ENCODE assay signal across 21 cellular contexts in genomic region chr11:27847496-27847895, GRCh38.
"Had no signal": no experiment of that assay in that cellular context is flagged by ENCODE, and none has a peak within 500 bp of the region (broad histone marks: within the 10 kb centered on the region; RNA-seq: fewer than 3 reads in every experiment).

No MANE protein-coding gene starts in this region.

- H3K36me3 ChIP-seq: esophagus muscularis mucosa, neural progenitor cell, prostate gland, right atrium auricular region, tibial artery had no signal

- ATAC-seq: activated naive CD4-positive, alpha-beta T cell treated with anti-CD3 and anti-CD28 coated beads, Interleukin-2, amount 50 U/mL, for 72 hours; activated T-helper 17 cell treated with anti-CD3 and anti-CD28 coated beads, Interleukin-2, amount 50 U/mL, for 72 hours; effector memory CD8-positive, alpha-beta T cell; left lobe of liver; naive thymus-derived CD8-positive, alpha-beta T cell; stimulated activated effector memory CD8-positive, alpha-beta T cell treated with anti-CD3 and anti-CD28 coated beads, Interleukin-12 subunit alpha, Interleukin-12 subunit beta, amount 100 ng/mL, for 72 hours; stimulated activated naive CD8-positive, alpha-beta T cell treated with anti-CD3 and anti-CD28 coated beads, Interleukin-15, amount 100 ng/mL, for 72 hours had no signal

- H3K9me3 ChIP-seq: prostate gland, right atrium auricular region, tibial artery had no signal

- H3K4me1 ChIP-seq: esophagus muscularis mucosa, neural progenitor cell, prostate gland, right atrium auricular region, tibial artery had no signal

- H3K4me3 ChIP-seq: dorsolateral prefrontal cortex, esophagus muscularis mucosa, hepatocyte, neural progenitor cell, prostate gland, right atrium auricular region, skin epidermis, tibial artery had no signal

- H3K27me3 ChIP-seq: esophagus muscularis mucosa, hepatocyte, neural progenitor cell, right atrium auricular region, tibial artery had no signal

- DNase-seq: activated CD4-positive, alpha-beta T cell treated with anti-CD3 and anti-CD28 coated beads for 1 hour; activated T-cell treated with anti-CD3 and anti-CD28 coated beads, Interleukin-2, amount 50 U/mL, for 1 hour; aorta; dorsolateral prefrontal cortex; effector memory CD8-positive, alpha-beta T cell; immature natural killer cell; naive thymus-derived CD8-positive, alpha-beta T cell; stimulated activated CD4-positive, alpha-beta T cell treated with anti-CD3 and anti-CD28 coated beads, Interleukin-1b, Interleukin-23, amount 100 ng/mL, for 48 hours; stimulated activated naive CD8-positive, alpha-beta T cell treated with anti-CD3 and anti-CD28 coated beads, Interleukin-15, amount 100 ng/mL, for 72 hours; T-helper 1 cell; tibial artery had no signal

- H3K27ac ChIP-seq: dorsolateral prefrontal cortex, esophagus muscularis mucosa, hepatocyte, neural progenitor cell, prostate gland, right atrium auricular region, tibial artery had no signal
